ENCODE assay signal across 26 cellular contexts in the genomic region with DNA sequence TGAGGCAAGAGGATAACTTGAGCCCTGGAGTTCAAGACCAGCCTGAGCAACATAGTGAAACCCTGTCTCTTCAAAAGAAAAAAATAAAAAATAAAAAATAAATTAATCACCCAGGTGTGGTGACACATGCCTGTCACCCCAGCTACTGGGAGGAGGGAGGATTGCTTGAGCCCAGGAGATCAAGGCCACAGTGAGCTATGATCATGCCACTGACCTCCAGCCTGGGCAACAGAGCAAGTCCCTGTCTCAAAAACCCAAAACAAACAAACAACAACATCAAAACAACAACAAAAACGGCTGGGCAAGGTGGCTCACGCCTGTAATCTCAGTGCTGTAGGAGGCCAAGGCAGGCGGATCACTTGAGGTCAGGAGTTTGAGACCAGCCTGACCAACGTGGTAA. TPM values are rescaled to one million over a fixed set of nuclear protein-coding genes. Genes with fewer than 3 reads are reported as not detected.
"Had no signal": no experiment of that assay in that cellular context is flagged by ENCODE, and none has a peak within 500 bp of the region (broad histone marks: within the 10 kb centered on the region; RNA-seq: fewer than 3 reads in every experiment).

No MANE protein-coding gene starts in this region.

- H3K36me3 Mint-ChIP-seq: mesothelial cell of epicardium; naive thymus-derived CD4-positive, alpha-beta T cell; natural killer cell treated with Interleukin-12 subunit alpha and Interleukin-12 subunit beta and Interleukin-15 and Interleukin-18, amount 100 ng/mL, for 72 hours had no signal

- H3K4me3 Mint-ChIP-seq: mesothelial cell of epicardium; naive thymus-derived CD4-positive, alpha-beta T cell; natural killer cell treated with Interleukin-12 subunit alpha and Interleukin-12 subunit beta and Interleukin-15 and Interleukin-18, amount 100 ng/mL, for 72 hours; stimulated activated naive B cell treated with anti-CD40 and anti-IgM and Interleukin-4, amounts not matched to agents 10 μg/mL and 1 μg/mL and 100 μg/mL, for 72 hours had no signal

- H3K27ac Mint-ChIP-seq: mesothelial cell of epicardium; naive thymus-derived CD4-positive, alpha-beta T cell; natural killer cell treated with Interleukin-12 subunit alpha and Interleukin-12 subunit beta and Interleukin-15 and Interleukin-18, amount 100 ng/mL, for 72 hours; progenitor cell of endocrine pancreas; stimulated activated naive B cell treated with anti-CD40 and anti-IgM and Interleukin-4, amounts not matched to agents 10 μg/mL and 1 μg/mL and 100 μg/mL, for 72 hours had no signal

- H3K27me3 ChIP-seq: ovary, right atrium auricular region, testis, thyroid gland, upper lobe of left lung, vagina had no signal

- H3K27ac ChIP-seq: left ventricle myocardium inferior, ovary, right atrium auricular region, skin epidermis, stomach, testis, thyroid gland, transverse colon, upper lobe of left lung, vagina had no signal

- H3K4me3 ChIP-seq: left ventricle myocardium inferior, lung, ovary, right atrium auricular region, skin epidermis, stomach, testis, thyroid gland, transverse colon, upper lobe of left lung, vagina had no signal

- ATAC-seq: naive thymus-derived CD4-positive, alpha-beta T cell; natural killer cell treated with Interleukin-12 subunit alpha and Interleukin-12 subunit beta and Interleukin-15 and Interleukin-18, amount 100 ng/mL, for 72 hours; sciatic nerve; stimulated activated naive B cell treated with anti-CD40 and anti-IgM and Interleukin-4, amounts not matched to agents 10 μg/mL and 1 μg/mL and 100 μg/mL, for 72 hours; stimulated activated naive CD8-positive, alpha-beta T cell treated with anti-CD3 and anti-CD28 coated beads, Interleukin-15, Interleukin-2, amounts not matched to agents 100 U/mL and 50 U/mL, for 24 hours had no signal

- H3K9me3 ChIP-seq: left ventricle myocardium inferior, ovary, right atrium auricular region, stomach, testis, thyroid gland, transverse colon, upper lobe of left lung, vagina had no signal

- H3K9me3 Mint-ChIP-seq: mesothelial cell of epicardium; naive thymus-derived CD4-positive, alpha-beta T cell; natural killer cell treated with Interleukin-12 subunit alpha and Interleukin-12 subunit beta and Interleukin-15 and Interleukin-18, amount 100 ng/mL, for 72 hours; stimulated activated naive B cell treated with anti-CD40 and anti-IgM and Interleukin-4, amounts not matched to agents 10 μg/mL and 1 μg/mL and 100 μg/mL, for 72 hours had no signal

- DNase-seq: hypothalamus; islet precursor cell; left ventricle myocardium inferior; mesendoderm; naive thymus-derived CD4-positive, alpha-beta T cell; ovary; stimulated activated CD4-positive, alpha-beta T cell treated with anti-CD3 and anti-CD28 coated beads, Interleukin-12 subunit alpha, Interleukin-12 subunit beta, amount 100 ng/mL, for 4 hours; stimulated activated CD4-positive, alpha-beta T cell treated with anti-CD3 and anti-CD28 coated beads, Interleukin-15, amount 100 ng/mL, for 24 hours; stimulated activated CD4-positive, alpha-beta T cell treated with anti-CD3 and anti-CD28 coated beads, Interleukin-2, amount 100 ng/mL, for 24 hours; stimulated activated CD4-positive, alpha-beta T cell treated with anti-CD3 and anti-CD28 coated beads, Interleukin-4, amount 100 ng/mL, for 1 hour; stimulated activated naive B cell treated with anti-CD40 and anti-IgM and Interleukin-4, amounts not matched to agents 10 μg/mL and 1 μg/mL and 100 μg/mL, for 72 hours; stimulated activated naive CD8-positive, alpha-beta T cell treated with anti-CD3 and anti-CD28 coated beads, Interleukin-15, Interleukin-2, amounts not matched to agents 100 U/mL and 50 U/mL, for 24 hours; stomach; testis; thyroid gland; transverse colon; upper lobe of left lung had no signal

- H3K36me3 ChIP-seq: left ventricle myocardium inferior, ovary, right atrium auricular region, stomach, thyroid gland, transverse colon, upper lobe of left lung, vagina had no signal

RNA-seq across cellular contexts. Expression of a gene that starts 22.9 kb away (rescaled TPM):
- total RNA-seq: natural killer cell treated with Interleukin-12 subunit alpha and Interleukin-12 subunit beta and Interleukin-15 and Interleukin-18, amount 100 ng/mL, for 72 hours had no signal
- polyA plus RNA-seq: naive thymus-derived CD4-positive, alpha-beta T cell had no signal

RNA-seq across cellular contexts. Expression of a gene that starts 41.6 kb away (rescaled TPM):
- total RNA-seq: myocyte had no signal
